In the genomic region with DNA sequence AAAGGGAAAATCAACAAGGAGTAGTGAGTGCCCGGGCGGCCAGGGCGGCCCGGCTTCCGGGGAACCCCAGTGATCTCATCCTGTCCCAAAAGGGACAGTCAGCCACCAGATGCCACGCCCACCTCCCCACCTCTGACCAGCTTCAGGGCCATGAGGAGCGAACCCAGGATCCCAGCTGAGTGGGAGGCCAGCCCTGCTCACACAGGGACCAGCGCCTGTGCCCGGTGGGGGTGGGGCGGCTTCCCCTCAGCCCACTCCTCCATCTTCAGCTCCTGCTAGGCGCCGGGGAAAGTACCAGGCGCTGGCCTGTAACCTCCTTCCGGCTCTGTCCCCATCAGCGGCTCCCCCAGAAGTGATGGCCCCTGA, we compare ENCODE assay signal across 9 cellular contexts. TPM values are rescaled to one million over a fixed set of nuclear protein-coding genes. Genes with fewer than 3 reads are reported as not detected.
DNase-seq lines count a peak whose midpoint lies in the region; FAIRE-seq and TF ChIP-seq lines count a peak whose summit lies in the region.
"Had no signal": no experiment of that assay in that cellular context is flagged by ENCODE, and none has a peak within 500 bp of the region (broad histone marks: within the 10 kb centered on the region; RNA-seq: fewer than 3 reads in every experiment).

No MANE protein-coding gene starts in this region.

- H3K27ac Mint-ChIP-seq in activated CD4-positive, alpha-beta T cell treated with anti-CD3 and anti-CD28 coated beads, Interleukin-2, amount 10 ng/mL, durations not matched to agents 24 days and 14 days: no peak overlapping the region
- H3K27ac Mint-ChIP-seq in activated T-helper 1 cell treated with anti-CD3 and anti-CD28 coated beads, Interleukin-12 subunit alpha, Interleukin-12 subunit beta, Interleukin-2, Interleukin-4 antibody, amounts not matched to agents 30 ng/mL and 10 ng/mL and 1 ng/mL, durations not matched to agents 14 hours and 24 hours and 36 hours: no peak overlapping the region

- peaks cover 5% of the 10 kb centered on the region for H3K4me1 ChIP-seq in iPS-20b (ENCODE audit: insufficient read depth, low read length)
- H3K4me1 ChIP-seq in tibial nerve: peaks cover 0 to 41% (median 11%) of the 10 kb centered on the region in 4 donors

- 27 to 39% methylated on average over 5 to 15 of the region's 15 CpGs for WGBS in tibial nerve, 2 donors

- H3K36me3 ChIP-seq in iPS-20b (ENCODE audit: insufficient read depth, low read depth, low read length) (no peaks in the 10 kb centered on the region), tibial nerve (no peaks in the 10 kb centered on the region)

- H3K4me3 Mint-ChIP-seq in activated CD4-positive, alpha-beta T cell treated with anti-CD3 and anti-CD28 coated beads, Interleukin-2, amount 10 ng/mL, durations not matched to agents 24 days and 14 days: peak overlapping the region; percentile 70
- peak overlapping the region; percentile 68 for H3K4me3 Mint-ChIP-seq in activated T-helper 1 cell treated with anti-CD3 and anti-CD28 coated beads, Interleukin-12 subunit alpha, Interleukin-12 subunit beta, Interleukin-2, Interleukin-4 antibody, amounts not matched to agents 30 ng/mL and 10 ng/mL and 1 ng/mL, durations not matched to agents 14 hours and 24 hours and 36 hours

- no peak for TF ChIP-seq EP300 in tibial nerve (IDR thresholded peaks at IDR 0.05)

- H3K36me3 Mint-ChIP-seq in activated CD4-positive, alpha-beta T cell treated with anti-CD3 and anti-CD28 coated beads, Interleukin-2, amount 10 ng/mL, durations not matched to agents 24 days and 14 days (ENCODE audit: low read depth): peaks cover 2% of the 10 kb centered on the region
- H3K36me3 Mint-ChIP-seq in activated T-helper 1 cell treated with anti-CD3 and anti-CD28 coated beads, Interleukin-12 subunit alpha, Interleukin-12 subunit beta, Interleukin-2, Interleukin-4 antibody, amounts not matched to agents 30 ng/mL and 10 ng/mL and 1 ng/mL, durations not matched to agents 14 hours and 24 hours and 36 hours (ENCODE audit: low read depth): no peaks in the 10 kb centered on the region

- intact Hi-C loops in activated CD4-positive, alpha-beta T cell treated with anti-CD3 and anti-CD28 coated beads, Interleukin-2, amount 10 ng/mL, durations not matched to agents 24 days and 14 days (cut with micrococcal nuclease): no loop called here
- intact Hi-C loops in activated T-helper 1 cell treated with anti-CD3 and anti-CD28 coated beads, Interleukin-12 subunit alpha, Interleukin-12 subunit beta, Interleukin-2, Interleukin-4 antibody, amounts not matched to agents 30 ng/mL and 10 ng/mL and 1 ng/mL, durations not matched to agents 14 hours and 24 hours and 36 hours (cut with micrococcal nuclease): loop anchor here (2.0 kb wide), 1 partner anchor 102 kb away; no protein-coding TSS in a partner anchor

- FAIRE-seq in D721Med (lab: Jason Lieb, UNC): no peak

- peak overlapping the region; percentile 68 for H3K4me3 ChIP-seq in iPS-20b (ENCODE audit: low read length)
- H3K4me3 ChIP-seq in tibial nerve: peak overlapping the region; percentile 29 to 60 (median 50)

- no peaks in the 10 kb centered on the region for H3K9me3 Mint-ChIP-seq in activated CD4-positive, alpha-beta T cell treated with anti-CD3 and anti-CD28 coated beads, Interleukin-2, amount 10 ng/mL, durations not matched to agents 24 days and 14 days
- no peaks in the 10 kb centered on the region for H3K9me3 Mint-ChIP-seq in activated T-helper 1 cell treated with anti-CD3 and anti-CD28 coated beads, Interleukin-12 subunit alpha, Interleukin-12 subunit beta, Interleukin-2, Interleukin-4 antibody, amounts not matched to agents 30 ng/mL and 10 ng/mL and 1 ng/mL, durations not matched to agents 14 hours and 24 hours and 36 hours

- TF ChIP-seq CTCF in tibial nerve (IDR thresholded peaks at IDR 0.05) (no peak), D721Med (IDR thresholded peaks at IDR 0.05; ENCODE audit: insufficient read depth, missing control alignments) (no peak)

- no peak overlapping the region; the same call in 1 of the 2 replicates for H3K9ac ChIP-seq in iPS-20b (ENCODE audit: low read depth, low read length)

- no peak for TF ChIP-seq POLR2A in tibial nerve (IDR thresholded peaks at IDR 0.05)

- no peak for DNase-seq in activated CD4-positive, alpha-beta T cell treated with anti-CD3 and anti-CD28 coated beads, Interleukin-2, amount 10 ng/mL, durations not matched to agents 24 days and 14 days
- no peak for DNase-seq in activated CD4-positive, alpha-beta T cell treated with anti-CD3 and anti-CD28 coated beads for 48 hours
- DNase-seq in activated T-helper 1 cell treated with anti-CD3 and anti-CD28 coated beads, Interleukin-12 subunit alpha, Interleukin-12 subunit beta, Interleukin-2, Interleukin-4 antibody, amounts not matched to agents 30 ng/mL and 10 ng/mL and 1 ng/mL, durations not matched to agents 14 hours and 24 hours and 36 hours (ENCODE audit: low spot score): no peak
- DNase-seq in tibial nerve (ENCODE audit: low spot score in 2 of 2) (no peak), NCI-H187 treated with DMSO at 0.1 percent for 48 hours (lab: John Stamatoyannopoulos, UW) (no peak), D721Med (ENCODE audit: insufficient read length, low spot score) (no peak), NCI-H748 (lab: John Stamatoyannopoulos, UW; ENCODE audit: unreplicated experiment) (no peak)
- DNase-seq: KG1 had no signal

- H3K27ac ChIP-seq in iPS-20b (ENCODE audit: low read length) (no peak overlapping the region), tibial nerve (peak overlapping the region in 1 of 4 donors; percentile 60)

- H3K27me3 Mint-ChIP-seq in activated CD4-positive, alpha-beta T cell treated with anti-CD3 and anti-CD28 coated beads, Interleukin-2, amount 10 ng/mL, durations not matched to agents 24 days and 14 days: no peaks in the 10 kb centered on the region
- no peaks in the 10 kb centered on the region for H3K27me3 Mint-ChIP-seq in activated T-helper 1 cell treated with anti-CD3 and anti-CD28 coated beads, Interleukin-12 subunit alpha, Interleukin-12 subunit beta, Interleukin-2, Interleukin-4 antibody, amounts not matched to agents 30 ng/mL and 10 ng/mL and 1 ng/mL, durations not matched to agents 14 hours and 24 hours and 36 hours (ENCODE audit: insufficient read depth)

- H3K27me3 ChIP-seq in iPS-20b (ENCODE audit: insufficient read depth, low read length) (peaks cover 6% of the 10 kb centered on the region; the same call in 1 of the 2 replicates), tibial nerve (no peaks in the 10 kb centered on the region)

- H3K4me1 Mint-ChIP-seq in activated CD4-positive, alpha-beta T cell treated with anti-CD3 and anti-CD28 coated beads, Interleukin-2, amount 10 ng/mL, durations not matched to agents 24 days and 14 days: peaks cover 4% of the 10 kb centered on the region
- H3K4me1 Mint-ChIP-seq in activated T-helper 1 cell treated with anti-CD3 and anti-CD28 coated beads, Interleukin-12 subunit alpha, Interleukin-12 subunit beta, Interleukin-2, Interleukin-4 antibody, amounts not matched to agents 30 ng/mL and 10 ng/mL and 1 ng/mL, durations not matched to agents 14 hours and 24 hours and 36 hours (ENCODE audit: low read depth): no peaks in the 10 kb centered on the region

- no peaks in the 10 kb centered on the region for H3K9me3 ChIP-seq in iPS-20b (ENCODE audit: insufficient read depth, low read depth, low read length)
- no peaks in the 10 kb centered on the region for H3K9me3 ChIP-seq in tibial nerve

RNA-seq across cellular contexts. Expression of a gene that starts 6.2 kb away (rescaled TPM):
- total RNA-seq in activated CD4-positive, alpha-beta T cell treated with anti-CD3 and anti-CD28 coated beads, Interleukin-2, amount 10 ng/mL, durations not matched to agents 24 days and 14 days: 23.4 and 24.7 TPM in 2 replicates
- total RNA-seq in activated T-helper 1 cell treated with anti-CD3 and anti-CD28 coated beads, Interleukin-12 subunit alpha, Interleukin-12 subunit beta, Interleukin-2, Interleukin-4 antibody, amounts not matched to agents 30 ng/mL and 10 ng/mL and 1 ng/mL, durations not matched to agents 14 hours and 24 hours and 36 hours: 29.7 and 35.0 TPM in 2 replicates
- 10 to 100 TPM in 3 of 4 donors, 1 to 10 TPM in 1; 5.2 to 32.8 (median 12.9) TPM for total RNA-seq in tibial nerve

RNA-seq across cellular contexts. Expression of a gene that starts 6.5 kb away (rescaled TPM):
- total RNA-seq in activated CD4-positive, alpha-beta T cell treated with anti-CD3 and anti-CD28 coated beads, Interleukin-2, amount 10 ng/mL, durations not matched to agents 24 days and 14 days: 232 TPM in 2 replicates
- total RNA-seq in activated T-helper 1 cell treated with anti-CD3 and anti-CD28 coated beads, Interleukin-12 subunit alpha, Interleukin-12 subunit beta, Interleukin-2, Interleukin-4 antibody, amounts not matched to agents 30 ng/mL and 10 ng/mL and 1 ng/mL, durations not matched to agents 14 hours and 24 hours and 36 hours: 217 and 224 TPM in 2 replicates
- total RNA-seq in tibial nerve: 100 to 1,000 TPM in 3 of 4 donors, 10 to 100 TPM in 1; 50.0 to 219 (median 139) TPM

RNA-seq across cellular contexts. Expression of a gene that starts 8.4 kb away (rescaled TPM):
- total RNA-seq in activated CD4-positive, alpha-beta T cell treated with anti-CD3 and anti-CD28 coated beads, Interleukin-2, amount 10 ng/mL, durations not matched to agents 24 days and 14 days: 0.40 and 0.72 TPM in 2 replicates
- total RNA-seq in activated T-helper 1 cell treated with anti-CD3 and anti-CD28 coated beads, Interleukin-12 subunit alpha, Interleukin-12 subunit beta, Interleukin-2, Interleukin-4 antibody, amounts not matched to agents 30 ng/mL and 10 ng/mL and 1 ng/mL, durations not matched to agents 14 hours and 24 hours and 36 hours: 0.81 and 0.88 TPM in 2 replicates
- 10 to 100 TPM in 3 of 4 donors, 1 to 10 TPM in 1; 5.9 to 18.0 (median 14.3) TPM for total RNA-seq in tibial nerve

RNA-seq across cellular contexts. Expression of a gene that starts 25.1 kb away (rescaled TPM):
- 32.1 and 34.5 TPM in 2 replicates for total RNA-seq in activated CD4-positive, alpha-beta T cell treated with anti-CD3 and anti-CD28 coated beads, Interleukin-2, amount 10 ng/mL, durations not matched to agents 24 days and 14 days
- 30.4 and 31.0 TPM in 2 replicates for total RNA-seq in activated T-helper 1 cell treated with anti-CD3 and anti-CD28 coated beads, Interleukin-12 subunit alpha, Interleukin-12 subunit beta, Interleukin-2, Interleukin-4 antibody, amounts not matched to agents 30 ng/mL and 10 ng/mL and 1 ng/mL, durations not matched to agents 14 hours and 24 hours and 36 hours
- 100 to 1,000 TPM in 2 of 4 donors, 10 to 100 TPM in 2; 54.8 to 123 (median 90.5) TPM for total RNA-seq in tibial nerve

RNA-seq across cellular contexts. Expression of a gene that starts 55.2 kb away (rescaled TPM):
- 9.0 and 14.5 TPM in 2 replicates for total RNA-seq in activated CD4-positive, alpha-beta T cell treated with anti-CD3 and anti-CD28 coated beads, Interleukin-2, amount 10 ng/mL, durations not matched to agents 24 days and 14 days
- 9.8 and 10.1 TPM in 2 replicates for total RNA-seq in activated T-helper 1 cell treated with anti-CD3 and anti-CD28 coated beads, Interleukin-12 subunit alpha, Interleukin-12 subunit beta, Interleukin-2, Interleukin-4 antibody, amounts not matched to agents 30 ng/mL and 10 ng/mL and 1 ng/mL, durations not matched to agents 14 hours and 24 hours and 36 hours
- total RNA-seq in tibial nerve: 1 to 10 TPM in 1 of 4 donors, under 1 TPM in 1, not detected in 2; 0.98 to 1.3 TPM
